ENCODE assay signal across 25 cellular contexts in the genomic region with DNA sequence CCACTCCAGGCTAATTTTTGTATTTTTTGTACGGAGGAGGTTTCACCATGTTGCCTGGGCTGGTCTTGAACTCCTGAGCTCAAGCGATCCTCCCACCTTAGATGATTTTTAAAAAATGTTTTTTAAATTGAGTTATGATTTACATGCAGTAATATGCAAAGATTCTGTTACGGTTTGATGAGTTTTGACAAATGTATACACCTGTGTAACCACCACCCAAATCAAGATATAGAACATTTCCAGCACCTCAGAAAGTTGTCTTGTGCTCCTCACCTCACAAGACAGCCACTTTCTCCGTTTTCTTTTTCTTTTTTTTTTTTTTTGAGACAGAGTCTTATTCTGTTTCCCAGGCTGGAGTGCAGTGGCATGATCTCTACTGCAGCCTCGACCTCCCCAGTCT. TPM values are rescaled to one million over a fixed set of nuclear protein-coding genes. Genes with fewer than 3 reads are reported as not detected.
DNase-seq lines count a peak whose midpoint lies in the region; ATAC-seq and TF ChIP-seq lines count a peak whose summit lies in the region.
"Had no signal": no experiment of that assay in that cellular context is flagged by ENCODE, and none has a peak within 500 bp of the region (broad histone marks: within the 10 kb centered on the region; RNA-seq: fewer than 3 reads in every experiment).

No MANE protein-coding gene starts in this region.

- peaks cover 21% of the 10 kb centered on the region for H3K36me3 Mint-ChIP-seq in CD4-positive, CD25-positive, alpha-beta regulatory T cell
- peaks cover 21 to 41% (median 25%) of the 10 kb centered on the region in 3 experiments; a peak in 6 of 7 replicates for H3K36me3 Mint-ChIP-seq in H9 (ENCODE audit: insufficient read depth in 1 of 3, low read depth in 3 of 3)
- peaks cover 34% of the 10 kb centered on the region for H3K36me3 Mint-ChIP-seq in WTC11
- no peaks in the 10 kb centered on the region for H3K36me3 Mint-ChIP-seq in neural crest cell (ENCODE audit: low read depth)

- CTCF ChIA-PET in WTC11 (lab: Charles Lee), result no interaction called here

- H3K79me2 ChIP-seq in H9 (ENCODE audit: insufficient read depth, low read length), result peaks cover 44% of the 10 kb centered on the region; the same call in 1 of the 2 replicates

- peaks cover 15 to 76% (median 53%) of the 10 kb centered on the region in 4 donors for H3K4me1 Mint-ChIP-seq in CD4-positive, CD25-positive, alpha-beta regulatory T cell
- peaks cover 38 to 50% of the 10 kb centered on the region in 2 experiments for H3K4me1 Mint-ChIP-seq in H9
- peaks cover 75% of the 10 kb centered on the region for H3K4me1 Mint-ChIP-seq in WTC11
- peaks cover 40% of the 10 kb centered on the region for H3K4me1 Mint-ChIP-seq in neural crest cell

- no peak overlapping the region for H3K27ac ChIP-seq in CD4-positive, CD25-positive, alpha-beta regulatory T cell (ENCODE audit: insufficient read depth, low read length, poor library complexity, severe bottlenecking)
- no peak overlapping the region for H3K27ac ChIP-seq in H9 (ENCODE audit: insufficient read length, low read depth, low read length)
- H3K27ac ChIP-seq in Peyer's patch, result no peak overlapping the region
- H3K27ac ChIP-seq: dorsolateral prefrontal cortex, prostate gland, SK-N-MC had no signal

- H3K9me3 ChIP-seq in CD4-positive, CD25-positive, alpha-beta regulatory T cell (ENCODE audit: control insufficient read depth in 2 of 2, low read length in 2 of 2), result no peaks in the 10 kb centered on the region
- H3K9me3 ChIP-seq in H9 (ENCODE audit: control insufficient read depth, low read depth, low read length) (no peaks in the 10 kb centered on the region), Peyer's patch (no peaks in the 10 kb centered on the region)
- H3K9me3 ChIP-seq: prostate gland, uterus had no signal

- no peak for ATAC-seq in CD4-positive, CD25-positive, alpha-beta regulatory T cell (ENCODE audit: low read depth in 2 of 2)
- ATAC-seq in WTC11 (no peak), HG02763 (IDR thresholded peaks at IDR 0.05; ENCODE audit: unreplicated experiment) (no peak)
- ATAC-seq: left lobe of liver had no signal

- no peak overlapping the region for H2BK15ac ChIP-seq in H9 (ENCODE audit: low read depth, low read length)

- H3T11ph ChIP-seq in H9 (ENCODE audit: low read length), result no peak overlapping the region

- no peak overlapping the region for H3K18ac ChIP-seq in H9 (ENCODE audit: insufficient read length, low read depth, low read length)

- peaks cover 27% of the 10 kb centered on the region for H3K36me3 ChIP-seq in CD4-positive, CD25-positive, alpha-beta regulatory T cell (ENCODE audit: control insufficient read depth, insufficient read depth, low read length)
- peaks cover 0 to 12% (median 0%) of the 10 kb centered on the region in 3 donors for H3K36me3 ChIP-seq in Peyer's patch
- H3K36me3 ChIP-seq: prostate gland, uterus had no signal

- H3K27ac Mint-ChIP-seq in CD4-positive, CD25-positive, alpha-beta regulatory T cell, result peak overlapping the region in 2 of 3 donors; percentile 62 to 75
- H3K27ac Mint-ChIP-seq in H9 (0 out of 7 replicates have a peak overlapping the region, but pooled peaks of 2 of the 3 experiments have one; percentile 39 to 52), WTC11 (peak overlapping the region; percentile 23; the same call in 1 of the 2 replicates), neural crest cell (ENCODE audit: unreplicated experiment) (no peak overlapping the region)

- no peaks in the 10 kb centered on the region for H4K20me1 ChIP-seq in H9 (ENCODE audit: control insufficient read depth, insufficient read depth, insufficient read length)

- H3K4ac ChIP-seq in H9 (ENCODE audit: low read depth, low read length), result no peak overlapping the region

- H3K23ac ChIP-seq in H9 (ENCODE audit: insufficient read length, low read depth, low read length), result no peak overlapping the region

- no peak overlapping the region for H4K91ac ChIP-seq in H9 (ENCODE audit: insufficient read length, low read depth, low read length)

- H3K4me2 ChIP-seq in H9 (ENCODE audit: insufficient read depth, insufficient read length, low read length), result no peak overlapping the region

- H3K4me1 ChIP-seq in CD4-positive, CD25-positive, alpha-beta regulatory T cell (ENCODE audit: control insufficient read depth, insufficient read depth, low read length, poor library complexity, severe bottlenecking), result peaks cover 59% of the 10 kb centered on the region
- H3K4me1 ChIP-seq in H9 (ENCODE audit: insufficient read depth, low read length) (peaks cover 9% of the 10 kb centered on the region; the same call in 1 of the 2 replicates), Peyer's patch (peaks cover 0 to 32% (median 19%) of the 10 kb centered on the region in 4 donors)

- H3K56ac ChIP-seq in H9 (ENCODE audit: insufficient read length, low read depth, low read length), result no peak overlapping the region

- H3K9me3 Mint-ChIP-seq in CD4-positive, CD25-positive, alpha-beta regulatory T cell, result no peaks in the 10 kb centered on the region
- peaks cover 0 to 4% of the 10 kb centered on the region in 2 experiments; a peak in 1 of 5 replicates for H3K9me3 Mint-ChIP-seq in H9
- H3K9me3 Mint-ChIP-seq in WTC11, result no peaks in the 10 kb centered on the region
- no peaks in the 10 kb centered on the region for H3K9me3 Mint-ChIP-seq in neural crest cell
- H3K9me3 Mint-ChIP-seq: activated naive CD8-positive, alpha-beta T cell treated with anti-CD3 and anti-CD28 coated beads, Interleukin-2, amount 10 ng/mL, durations not matched to agents 7 days and 5 days; immature natural killer cell had no signal

- H2BK5ac ChIP-seq in H9 (ENCODE audit: insufficient read length, low read length), result no peak overlapping the region

- H3K27me3 ChIP-seq in CD4-positive, CD25-positive, alpha-beta regulatory T cell (ENCODE audit: control insufficient read depth, insufficient read depth, low read length), result no peaks in the 10 kb centered on the region
- H3K27me3 ChIP-seq in H9 (ENCODE audit: insufficient read depth, low read length), result no peaks in the 10 kb centered on the region
- no peaks in the 10 kb centered on the region for H3K27me3 ChIP-seq in Peyer's patch
- H3K27me3 ChIP-seq: dorsolateral prefrontal cortex, uterus had no signal

- H2BK12ac ChIP-seq in H9 (ENCODE audit: insufficient read length, low read depth, low read length), result no peak overlapping the region

- no peak overlapping the region for H2AK5ac ChIP-seq in H9 (ENCODE audit: insufficient read length, low read length)

- H3K27me3 Mint-ChIP-seq in CD4-positive, CD25-positive, alpha-beta regulatory T cell, result no peaks in the 10 kb centered on the region
- H3K27me3 Mint-ChIP-seq in H9 (ENCODE audit: low read depth) (no peaks in the 10 kb centered on the region; the same call in 1 of the 2 replicates), WTC11 (ENCODE audit: low read depth) (no peaks in the 10 kb centered on the region), neural crest cell (ENCODE audit: low read depth) (no peaks in the 10 kb centered on the region)
- H3K27me3 Mint-ChIP-seq: activated naive CD8-positive, alpha-beta T cell treated with anti-CD3 and anti-CD28 coated beads, Interleukin-2, amount 10 ng/mL, durations not matched to agents 7 days and 5 days had no signal

- peak overlapping the region in 3 of 4 donors; percentile 11 to 73 (median 48) for H3K4me3 Mint-ChIP-seq in CD4-positive, CD25-positive, alpha-beta regulatory T cell
- H3K4me3 Mint-ChIP-seq in H9 (no peak overlapping the region; a peak in 1 of 5 replicates), WTC11 (no peak overlapping the region), neural crest cell (peak overlapping the region; percentile 54)
- H3K4me3 Mint-ChIP-seq: activated naive CD8-positive, alpha-beta T cell treated with anti-CD3 and anti-CD28 coated beads, Interleukin-2, amount 10 ng/mL, durations not matched to agents 7 days and 5 days; immature natural killer cell had no signal

- H2BK120ac ChIP-seq in H9 (ENCODE audit: low read depth, low read length, poor library complexity, severe bottlenecking), result no peak overlapping the region

- H2BK20ac ChIP-seq in H9 (ENCODE audit: low read depth, low read length, poor library complexity, severe bottlenecking), result no peak overlapping the region

- H3K23me2 ChIP-seq in H9 (ENCODE audit: insufficient read length, low read depth, low read length, poor library complexity, severe bottlenecking), result peaks cover 11% of the 10 kb centered on the region

- WGBS in H9 (ENCODE audit: extremely low coverage, insufficient read length, low lambda C conversion rate), result no CpG with 5 or more reads among the region's 5 CpGs

- no peak overlapping the region for H2AFZ ChIP-seq in H9 (ENCODE audit: low read length)

- no peak overlapping the region for H4K5ac ChIP-seq in H9 (ENCODE audit: insufficient read length, low read depth, low read length)

- TF ChIP-seq POLR2A in Peyer's patch (IDR thresholded peaks at IDR 0.05), result no peak

- no peak for TF ChIP-seq CTCF in H9 (conservative IDR thresholded peaks at IDR 0.05)
- no peak for TF ChIP-seq CTCF in WTC11 (IDR thresholded peaks at IDR 0.05)
- no peak for TF ChIP-seq CTCF in neural crest cell (conservative IDR thresholded peaks at IDR 0.05)
- TF ChIP-seq CTCF in Peyer's patch (IDR thresholded peaks at IDR 0.05), result no peak

- no peak for DNase-seq in CD4-positive, CD25-positive, alpha-beta regulatory T cell
- DNase-seq in H9, result no peak
- DNase-seq in WTC11 (ENCODE audit: low spot score), result no peak
- no peak for DNase-seq in neural crest cell (ENCODE audit: low read depth, low spot score)
- DNase-seq in Peyer's patch, result no peak
- no peak for DNase-seq in inferior parietal cortex (ENCODE audit: extremely low spot score)
- DNase-seq: activated naive CD8-positive, alpha-beta T cell treated with anti-CD3 and anti-CD28 coated beads, Interleukin-2, amount 10 ng/mL, durations not matched to agents 7 days and 5 days; activated T-cell treated with anti-CD3 and anti-CD28 coated beads, Interleukin-2, amount 50 U/mL, for 48 hours; central memory CD4-positive, alpha-beta T cell; dorsolateral prefrontal cortex; GOT3; hypothalamus; immature natural killer cell; KG1; mesendoderm; NCI-H1436; NCI-H345; NCI-H748 treated with DMSO at 0.1 percent for 48 hours; stimulated activated naive CD4-positive, alpha-beta T cell treated with Interleukin-2 at 50 U/mL for 16 hours; T-helper 2 cell; uterus had no signal

- POLR2A ChIA-PET in WTC11 (lab: Charles Lee), result no interaction called here

- H4K8ac ChIP-seq in H9 (replicated peaks; ENCODE audit: insufficient read length, low read depth, low read length), result no peak overlapping the region

- no peak overlapping the region for H3K14ac ChIP-seq in H9 (ENCODE audit: insufficient read depth, low read length)

- H3K4me3 ChIP-seq in CD4-positive, CD25-positive, alpha-beta regulatory T cell (ENCODE audit: low read depth, low read length), result no peak overlapping the region
- H3K4me3 ChIP-seq in Peyer's patch, result no peak overlapping the region
- H3K4me3 ChIP-seq: prostate gland, SK-N-MC, uterus had no signal

- H3K79me1 ChIP-seq in H9 (ENCODE audit: insufficient read depth, low read depth, low read length, poor library complexity, severe bottlenecking), result peaks cover 15% of the 10 kb centered on the region

- no peak overlapping the region for H3K9ac ChIP-seq in H9 (ENCODE audit: extremely low read depth, insufficient read length, low read length)

RNA-seq across cellular contexts. Expression of a gene that starts 4.8 kb away (rescaled TPM):
- total RNA-seq in CD4-positive, CD25-positive, alpha-beta regulatory T cell, result 73.3 TPM
- 10 to 100 TPM in 1 of 4 donors, 1 to 10 TPM in 3; 6.9 to 12.9 (median 8.2) TPM for polyA plus RNA-seq in CD4-positive, CD25-positive, alpha-beta regulatory T cell
- total RNA-seq in H9 (2021), result 70.8 and 72.6 TPM in 2 replicates
- 144 to 211 TPM (median 147 TPM) in 3 replicates for total RNA-seq in WTC11 (2021)
- 33.8 and 34.6 TPM in 2 replicates for total RNA-seq in neural crest cell
- total RNA-seq in Peyer's patch, result 100 to 1,000 TPM in 3 of 4 donors, 10 to 100 TPM in 1; 61.1 to 190 (median 150) TPM

Comparison
In these comparisons a context has a peak if more than half of its experiments do, and no peak if none do; other contexts are left out.
1. H3K4me3 Mint-ChIP-seq: peak in CD4-positive, CD25-positive, alpha-beta regulatory T cell (3 of 4) and neural crest cell (single experiment); none in H9 (0 of 2) and WTC11 (single experiment).